Comparison of ENCODE assay signal across 25 cellular contexts in genomic region chr18:63545094-63545493, GRCh38.
DNase-seq lines count a peak whose midpoint lies in the region; ATAC-seq and FAIRE-seq lines count a peak whose summit lies in the region.
"Had no signal": no experiment of that assay in that cellular context is flagged by ENCODE, and none has a peak within 500 bp of the region (broad histone marks: within the 10 kb centered on the region; RNA-seq: fewer than 3 reads in every experiment).

No MANE protein-coding gene starts in this region.

- DNase-seq in NCI-H1417 (lab: John Stamatoyannopoulos, UW): peak in 2 of 3 experiments; percentile 11 to 54
- DNase-seq in NCI-H1417 treated with DMSO at 0.1 percent for 48 hours (lab: John Stamatoyannopoulos, UW): no peak
- peak; percentile 12 for DNase-seq in NCI-H2227 treated with DMSO at 0.1 percent for 48 hours (lab: John Stamatoyannopoulos, UW)
- peak; percentile 26 for DNase-seq in left kidney (ENCODE audit: low read depth, low spot score)
- DNase-seq in HuH-7 (ENCODE audit: low spot score): no peak
- DNase-seq in HTR-8/SVneo (ENCODE audit: insufficient read length, low spot score): no peak
- DNase-seq: ACHN; C1 segment of cervical spinal cord; Calu3; CD8-positive, alpha-beta T cell; DMS153; GDM1; H9; IMR-90; NCI-H1092 treated with DMSO at 0.1 percent for 48 hours; NCI-H1694; NCI-H2081; NCI-H510A; NCI-H774; NK-92 treated with Interleukin-12 subunit alpha and Interleukin-12 subunit beta, amount 100 ng/mL, for 24 hours; SJCRH30; T-cell had no signal

- no peak for ATAC-seq in HG02588 (IDR thresholded peaks at IDR 0.05; ENCODE audit: unreplicated experiment)
- no peak for ATAC-seq in GM21526 (IDR thresholded peaks at IDR 0.05; ENCODE audit: low FRiP score, unreplicated experiment)
- ATAC-seq: CD8-positive, alpha-beta T cell; T-cell had no signal

- FAIRE-seq in HTR-8/SVneo (lab: Jason Lieb, UNC): no peak
- FAIRE-seq: RCC 7860 had no signal

Comparison
In these comparisons a context has a peak if more than half of its experiments do, and no peak if none do; other contexts are left out.
1. DNase-seq: peak in NCI-H1417 (2 of 3), NCI-H2227 treated with DMSO at 0.1 percent for 48 hours (single experiment) and left kidney (single experiment); none in NCI-H1417 treated with DMSO at 0.1 percent for 48 hours (single experiment), HuH-7 (single experiment) and HTR-8/SVneo (single experiment).